ENCODE assay signal across 2 cellular contexts in genomic region chr10:11594589-11595394, GRCh38.
TF ChIP-seq lines count a peak whose summit lies in the region.

No MANE protein-coding gene starts in this region.

TF ChIP-seq in IMR-90, 13 proteins besides CTCF, POLR2A, EP300 and RAD21:
- no peak for TF ChIP-seq CHD1 (IDR thresholded peaks at IDR 0.05; ENCODE audit: low read depth, low read length)
- no peak for TF ChIP-seq ELK1 (IDR thresholded peaks at IDR 0.05; ENCODE audit: borderline replicate concordance, low read depth, low read length)
- no peak for TF ChIP-seq NFE2L2 (IDR thresholded peaks at IDR 0.05; ENCODE audit: low read depth, low read length)
- no peak for TF ChIP-seq SMC3 (IDR thresholded peaks at IDR 0.05; ENCODE audit: low read depth, low read length)
- no peak for TF ChIP-seq FOS (IDR thresholded peaks at IDR 0.05; ENCODE audit: low read depth, low read length)
- TF ChIP-seq CEBPB (IDR thresholded peaks at IDR 0.05; ENCODE audit: low read depth, low read length) = no peak
- TF ChIP-seq RFX5 (IDR thresholded peaks at IDR 0.05; ENCODE audit: low read depth, low read length) = no peak
- TF ChIP-seq, protein P1, sequence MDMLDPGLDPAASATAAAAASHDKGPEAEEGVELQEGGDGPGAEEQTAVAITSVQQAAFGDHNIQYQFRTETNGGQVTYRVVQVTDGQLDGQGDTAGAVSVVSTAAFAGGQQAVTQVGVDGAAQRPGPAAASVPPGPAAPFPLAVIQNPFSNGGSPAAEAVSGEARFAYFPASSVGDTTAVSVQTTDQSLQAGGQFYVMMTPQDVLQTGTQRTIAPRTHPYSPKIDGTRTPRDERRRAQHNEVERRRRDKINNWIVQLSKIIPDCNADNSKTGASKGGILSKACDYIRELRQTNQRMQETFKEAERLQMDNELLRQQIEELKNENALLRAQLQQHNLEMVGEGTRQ (IDR thresholded peaks at IDR 0.05; ENCODE audit: low read depth, low read length) = no peak
- TF ChIP-seq MXI1 (IDR thresholded peaks at IDR 0.05; ENCODE audit: borderline replicate concordance, low read depth, low read length) = no peak
- no peak for TF ChIP-seq MAZ (IDR thresholded peaks at IDR 0.05; ENCODE audit: borderline replicate concordance, low read depth, low read length)
- TF ChIP-seq BHLHE40 (IDR thresholded peaks at IDR 0.05; ENCODE audit: low read depth, low read length) = no peak
- TF ChIP-seq RCOR1 (IDR thresholded peaks at IDR 0.05; ENCODE audit: insufficient replicate concordance, low read length) = no peak

TF ChIP-seq in GM12878, 131 proteins besides CTCF, POLR2A, EP300 and RAD21:
- no peak for TF ChIP-seq IRF4 (IDR thresholded peaks at IDR 0.05; ENCODE audit: low read depth, low read length)
- TF ChIP-seq, protein P2, sequence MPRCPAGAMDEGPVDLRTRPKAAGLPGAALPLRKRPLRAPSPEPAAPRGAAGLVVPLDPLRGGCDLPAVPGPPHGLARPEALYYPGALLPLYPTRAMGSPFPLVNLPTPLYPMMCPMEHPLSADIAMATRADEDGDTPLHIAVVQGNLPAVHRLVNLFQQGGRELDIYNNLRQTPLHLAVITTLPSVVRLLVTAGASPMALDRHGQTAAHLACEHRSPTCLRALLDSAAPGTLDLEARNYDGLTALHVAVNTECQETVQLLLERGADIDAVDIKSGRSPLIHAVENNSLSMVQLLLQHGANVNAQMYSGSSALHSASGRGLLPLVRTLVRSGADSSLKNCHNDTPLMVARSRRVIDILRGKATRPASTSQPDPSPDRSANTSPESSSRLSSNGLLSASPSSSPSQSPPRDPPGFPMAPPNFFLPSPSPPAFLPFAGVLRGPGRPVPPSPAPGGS (IDR thresholded peaks at IDR 0.05; ENCODE audit: borderline replicate concordance, insufficient read depth, low read depth, low read length, poor library complexity, severe bottlenecking) = no peak
- no peak for TF ChIP-seq SMC3 (IDR thresholded peaks at IDR 0.05; ENCODE audit: borderline replicate concordance, low read length)
- TF ChIP-seq CHD2 (IDR thresholded peaks at IDR 0.05; ENCODE audit: borderline replicate concordance, low read depth, low read length) = no peak
- no peak for TF ChIP-seq NR2F1 (conservative IDR thresholded peaks at IDR 0.05)
